38 cellular contexts compared by ENCODE assay signal in genomic region chr14:58092231-58092630, GRCh38. TPM values are rescaled to one million over a fixed set of nuclear protein-coding genes. Genes with fewer than 3 reads are reported as not detected.
"Had no signal": no experiment of that assay in that cellular context is flagged by ENCODE, and none has a peak within 500 bp of the region (broad histone marks: within the 10 kb centered on the region; RNA-seq: fewer than 3 reads in every experiment).

No MANE protein-coding gene starts in this region.

- H3K4me3 Mint-ChIP-seq: activated CD4-positive, alpha-beta T cell treated with anti-CD3 and anti-CD28 coated beads for 36 hours; activated CD4-positive, alpha-beta T cell treated with anti-CD3 and anti-CD28 coated beads, Interleukin-2, amount 10 ng/mL, durations not matched to agents 7 days and 5 days; activated CD8-positive, alpha-beta T cell treated with anti-CD3 and anti-CD28 coated beads for 36 hours; activated naive CD4-positive, alpha-beta T cell treated with anti-CD3 and anti-CD28 coated beads for 36 hours; activated naive CD8-positive, alpha-beta T cell treated with anti-CD3 and anti-CD28 coated beads for 36 hours; activated T-cell treated with anti-CD3 and anti-CD28 coated beads, Interleukin-2, amount 50 U/mL, for 4 hours; activated T-cell treated with anti-CD3 and anti-CD28 coated beads, Interleukin-2, amount 50 U/mL, for 72 hours; activated T-helper 1 cell treated with anti-CD3 and anti-CD28 coated beads, Interleukin-12 subunit alpha, Interleukin-12 subunit beta, Interleukin-2, Interleukin-4 antibody, amounts not matched to agents 30 ng/mL and 10 ng/mL and 1 ng/mL, durations not matched to agents 14 hours and 24 hours and 36 hours; activated T-helper 17 cell treated with anti-CD3 and anti-CD28 coated beads, Interleukin-2, amount 50 U/mL, for 72 hours; T-helper 1 cell treated with Interleukin-12 subunit alpha and Interleukin-12 subunit beta and Interleukin-4 antibody, amounts not matched to agents 30 μg/mL and 1 μg/mL, for 36 hours; T-helper 2 cell treated with Interferon-gamma antibody and Interleukin-4, amounts not matched to agents 5 μg/mL and 100 μg/mL, for 36 hours; WTC11 had no signal

- FAIRE-seq: astrocyte, TTC549 had no signal

- H3K4me1 Mint-ChIP-seq: activated CD4-positive, alpha-beta T cell treated with anti-CD3 and anti-CD28 coated beads for 36 hours; activated CD4-positive, alpha-beta T cell treated with anti-CD3 and anti-CD28 coated beads, Interleukin-2, amount 10 ng/mL, durations not matched to agents 7 days and 5 days; activated naive CD8-positive, alpha-beta T cell treated with anti-CD3 and anti-CD28 coated beads for 36 hours; activated T-helper 17 cell treated with anti-CD3 and anti-CD28 coated beads, Interleukin-2, amount 50 U/mL, for 72 hours; WTC11 had no signal

- H3K4me1 ChIP-seq: adrenal gland, body of pancreas, breast epithelium had no signal

- H3K4me3 ChIP-seq: adrenal gland, body of pancreas, breast epithelium had no signal

- H3K36me3 Mint-ChIP-seq: activated naive CD4-positive, alpha-beta T cell treated with anti-CD3 and anti-CD28 coated beads, Interleukin-2, amount 50 U/mL, for 72 hours; activated naive CD8-positive, alpha-beta T cell treated with anti-CD3 and anti-CD28 coated beads for 36 hours; WTC11 had no signal

- H3K27me3 ChIP-seq: adrenal gland, body of pancreas, brain microvascular endothelial cell, breast epithelium had no signal

- ATAC-seq: activated CD4-positive, alpha-beta T cell treated with anti-CD3 and anti-CD28 coated beads for 36 hours; activated CD4-positive, CD25-positive, alpha-beta regulatory T cell treated with anti-CD3 and anti-CD28 coated beads, Interleukin-2, amount 50 U/mL, for 24 hours; activated CD8-positive, alpha-beta T cell treated with anti-CD3 and anti-CD28 coated beads for 36 hours; activated naive CD4-positive, alpha-beta T cell treated with anti-CD3 and anti-CD28 coated beads, Interleukin-2, amount 50 U/mL, for 72 hours; activated T-cell treated with anti-CD3 and anti-CD28 coated beads, Interleukin-2, amount 50 U/mL, for 4 hours; activated T-cell treated with anti-CD3 and anti-CD28 coated beads, Interleukin-2, amount 50 U/mL, for 72 hours; activated T-helper 17 cell treated with anti-CD3 and anti-CD28 coated beads, Interleukin-2, amount 50 U/mL, for 72 hours; body of pancreas; WTC11 had no signal

- H3K27ac Mint-ChIP-seq: activated CD4-positive, alpha-beta T cell treated with anti-CD3 and anti-CD28 coated beads for 36 hours; activated CD4-positive, alpha-beta T cell treated with anti-CD3 and anti-CD28 coated beads, Interleukin-2, amount 10 ng/mL, durations not matched to agents 7 days and 5 days; activated CD8-positive, alpha-beta T cell treated with anti-CD3 and anti-CD28 coated beads for 36 hours; activated naive CD4-positive, alpha-beta T cell treated with anti-CD3 and anti-CD28 coated beads for 36 hours; activated naive CD4-positive, alpha-beta T cell treated with anti-CD3 and anti-CD28 coated beads, Interleukin-2, amount 50 U/mL, for 72 hours; activated T-cell treated with anti-CD3 and anti-CD28 coated beads, Interleukin-2, amount 50 U/mL, for 72 hours; activated T-helper 1 cell treated with anti-CD3 and anti-CD28 coated beads, Interleukin-12 subunit alpha, Interleukin-12 subunit beta, Interleukin-2, Interleukin-4 antibody, amounts not matched to agents 30 ng/mL and 10 ng/mL and 1 ng/mL, durations not matched to agents 14 hours and 24 hours and 36 hours; activated T-helper 17 cell treated with anti-CD3 and anti-CD28 coated beads, Interleukin-2, amount 50 U/mL, for 72 hours; T-helper 1 cell treated with Interleukin-12 subunit alpha and Interleukin-12 subunit beta and Interleukin-4 antibody, amounts not matched to agents 30 μg/mL and 1 μg/mL, for 36 hours; WTC11 had no signal

- H3K27ac ChIP-seq: adrenal gland, body of pancreas, brain microvascular endothelial cell, breast epithelium, WERI-Rb-1 had no signal

- H3K36me3 ChIP-seq: adrenal gland, brain microvascular endothelial cell, breast epithelium, WERI-Rb-1 had no signal

- H3K9me3 Mint-ChIP-seq: activated CD4-positive, alpha-beta T cell treated with anti-CD3 and anti-CD28 coated beads, Interleukin-2, amount 10 ng/mL, durations not matched to agents 7 days and 5 days; activated CD8-positive, alpha-beta T cell treated with anti-CD3 and anti-CD28 coated beads for 36 hours; activated naive CD4-positive, alpha-beta T cell treated with anti-CD3 and anti-CD28 coated beads for 36 hours; activated naive CD4-positive, alpha-beta T cell treated with anti-CD3 and anti-CD28 coated beads, Interleukin-2, amount 50 U/mL, for 72 hours; activated naive CD8-positive, alpha-beta T cell treated with anti-CD3 and anti-CD28 coated beads for 36 hours; activated T-cell treated with anti-CD3 and anti-CD28 coated beads, Interleukin-2, amount 50 U/mL, for 4 hours; activated T-cell treated with anti-CD3 and anti-CD28 coated beads, Interleukin-2, amount 50 U/mL, for 72 hours; activated T-helper 1 cell treated with anti-CD3 and anti-CD28 coated beads, Interleukin-12 subunit alpha, Interleukin-12 subunit beta, Interleukin-2, Interleukin-4 antibody, amounts not matched to agents 30 ng/mL and 10 ng/mL and 1 ng/mL, durations not matched to agents 14 hours and 24 hours and 36 hours; activated T-helper 17 cell treated with anti-CD3 and anti-CD28 coated beads, Interleukin-2, amount 50 U/mL, for 72 hours; T-helper 1 cell treated with Interleukin-12 subunit alpha and Interleukin-12 subunit beta and Interleukin-4 antibody, amounts not matched to agents 30 μg/mL and 1 μg/mL, for 36 hours; T-helper 2 cell treated with Interferon-gamma antibody and Interleukin-4, amounts not matched to agents 5 μg/mL and 100 μg/mL, for 36 hours had no signal

- H3K9me3 ChIP-seq: adrenal gland, body of pancreas, breast epithelium had no signal

- DNase-seq: activated CD4-positive, alpha-beta T cell treated with anti-CD3 and anti-CD28 coated beads for 1 hour; activated CD4-positive, alpha-beta T cell treated with anti-CD3 and anti-CD28 coated beads for 36 hours; activated CD4-positive, alpha-beta T cell treated with anti-CD3 and anti-CD28 coated beads for 48 hours; activated CD4-positive, alpha-beta T cell treated with anti-CD3 and anti-CD28 coated beads, Interleukin-2, amount 10 ng/mL, durations not matched to agents 7 days and 5 days; activated CD4-positive, alpha-beta T cell treated with anti-CD3 and anti-CD28 coated beads, Interleukin-2, amount 50 U/mL, for 48 hours; activated CD4-positive, CD25-positive, alpha-beta regulatory T cell; activated CD8-positive, alpha-beta memory T cell treated with anti-CD3 and anti-CD28 coated beads, Interleukin-2, amount 50 U/mL, for 4 hours; activated CD8-positive, alpha-beta T cell treated with anti-CD3 and anti-CD28 coated beads for 36 hours; activated effector memory CD4-positive, alpha-beta T cell treated with anti-CD3 and anti-CD28 coated beads, Interleukin-2, amount 50 U/mL, for 16 hours; activated gamma-delta T cell treated with Interleukin-2 at 50 U/mL for 16 hours; activated naive CD4-positive, alpha-beta T cell; activated naive CD4-positive, alpha-beta T cell treated with anti-CD3 and anti-CD28 coated beads for 36 hours; activated naive CD4-positive, alpha-beta T cell treated with anti-CD3 and anti-CD28 coated beads, Interleukin-2, amount 50 U/mL, for 16 hours; activated naive CD8-positive, alpha-beta T cell treated with anti-CD3 and anti-CD28 coated beads for 36 hours; activated T-cell treated with anti-CD3 and anti-CD28 coated beads for 4 hours; activated T-cell treated with anti-CD3 and anti-CD28 coated beads, Interleukin-2, amount 50 U/mL, for 1 hour; activated T-cell treated with anti-CD3 and anti-CD28 coated beads, Interleukin-2, amount 50 U/mL, for 4 hours; activated T-cell treated with anti-CD3 and anti-CD28 coated beads, Interleukin-2, amount 50 U/mL, for 72 hours; adrenal gland; amniotic stem cell; aorta; body of pancreas; brain microvascular endothelial cell; central memory CD4-positive, alpha-beta T cell; T-helper 1 cell; T-helper 2 cell; T-helper 9 cell; WERI-Rb-1 had no signal

RNA-seq across cellular contexts. Expression of gene ARMH4, which starts 59.8 kb away (rescaled TPM):
- total RNA-seq: activated CD4-positive, alpha-beta T cell treated with anti-CD3 and anti-CD28 coated beads for 36 hours; activated CD8-positive, alpha-beta T cell treated with anti-CD3 and anti-CD28 coated beads for 36 hours; activated naive CD8-positive, alpha-beta T cell treated with anti-CD3 and anti-CD28 coated beads for 36 hours; activated T-cell treated with anti-CD3 and anti-CD28 coated beads, Interleukin-2, amount 50 U/mL, for 4 hours; activated T-cell treated with anti-CD3 and anti-CD28 coated beads, Interleukin-2, amount 50 U/mL, for 72 hours; activated T-helper 1 cell treated with anti-CD3 and anti-CD28 coated beads, Interleukin-12 subunit alpha, Interleukin-12 subunit beta, Interleukin-2, Interleukin-4 antibody, amounts not matched to agents 30 ng/mL and 10 ng/mL and 1 ng/mL, durations not matched to agents 14 hours and 24 hours and 36 hours; activated T-helper 17 cell treated with anti-CD3 and anti-CD28 coated beads, Interleukin-2, amount 50 U/mL, for 72 hours had no signal
